ENCODE assay signal across 1 cellular context in genomic region chr18:9182852-9183399, GRCh38.
TF ChIP-seq lines count a peak whose summit lies in the region.

No MANE protein-coding gene starts in this region.

TF ChIP-seq in Ishikawa, 13 proteins besides CTCF, POLR2A, EP300 and RAD21 (continued from another document):
- TF ChIP-seq, protein P1, sequence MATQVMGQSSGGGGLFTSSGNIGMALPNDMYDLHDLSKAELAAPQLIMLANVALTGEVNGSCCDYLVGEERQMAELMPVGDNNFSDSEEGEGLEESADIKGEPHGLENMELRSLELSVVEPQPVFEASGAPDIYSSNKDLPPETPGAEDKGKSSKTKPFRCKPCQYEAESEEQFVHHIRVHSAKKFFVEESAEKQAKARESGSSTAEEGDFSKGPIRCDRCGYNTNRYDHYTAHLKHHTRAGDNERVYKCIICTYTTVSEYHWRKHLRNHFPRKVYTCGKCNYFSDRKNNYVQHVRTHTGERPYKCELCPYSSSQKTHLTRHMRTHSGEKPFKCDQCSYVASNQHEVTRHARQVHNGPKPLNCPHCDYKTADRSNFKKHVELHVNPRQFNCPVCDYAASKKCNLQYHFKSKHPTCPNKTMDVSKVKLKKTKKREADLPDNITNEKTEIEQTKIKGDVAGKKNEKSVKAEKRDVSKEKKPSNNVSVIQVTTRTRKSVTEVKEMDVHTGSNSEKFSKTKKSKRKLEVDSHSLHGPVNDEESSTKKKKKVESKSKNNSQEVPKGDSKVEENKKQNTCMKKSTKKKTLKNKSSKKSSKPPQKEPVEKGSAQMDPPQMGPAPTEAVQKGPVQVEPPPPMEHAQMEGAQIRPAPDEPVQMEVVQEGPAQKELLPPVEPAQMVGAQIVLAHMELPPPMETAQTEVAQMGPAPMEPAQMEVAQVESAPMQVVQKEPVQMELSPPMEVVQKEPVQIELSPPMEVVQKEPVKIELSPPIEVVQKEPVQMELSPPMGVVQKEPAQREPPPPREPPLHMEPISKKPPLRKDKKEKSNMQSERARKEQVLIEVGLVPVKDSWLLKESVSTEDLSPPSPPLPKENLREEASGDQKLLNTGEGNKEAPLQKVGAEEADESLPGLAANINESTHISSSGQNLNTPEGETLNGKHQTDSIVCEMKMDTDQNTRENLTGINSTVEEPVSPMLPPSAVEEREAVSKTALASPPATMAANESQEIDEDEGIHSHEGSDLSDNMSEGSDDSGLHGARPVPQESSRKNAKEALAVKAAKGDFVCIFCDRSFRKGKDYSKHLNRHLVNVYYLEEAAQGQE (IDR thresholded peaks at IDR 0.05; ENCODE audit: low read depth) = no peak
